ENCODE assay signal across 22 cellular contexts in genomic region chr12:109258607-109259544, GRCh38. TPM values are rescaled to one million over a fixed set of nuclear protein-coding genes. Genes with fewer than 3 reads are reported as not detected.
"Had no signal": no experiment of that assay in that cellular context is flagged by ENCODE, and none has a peak within 500 bp of the region (broad histone marks: within the 10 kb centered on the region; RNA-seq: fewer than 3 reads in every experiment).

No MANE protein-coding gene starts in this region.

- H3K4me3 ChIP-seq: cardiac muscle cell, esophagus muscularis mucosa, hepatocyte, skin epidermis, tibial nerve, uterus had no signal

- H3K27me3 ChIP-seq: cardiac muscle cell, esophagus muscularis mucosa, hepatocyte, tibial nerve, uterus had no signal

- H3K79me2 ChIP-seq: hepatocyte had no signal

- H3K36me3 ChIP-seq: uterus had no signal

- DNase-seq: activated CD4-positive, alpha-beta T cell treated with anti-CD3 and anti-CD28 coated beads for 48 hours; activated CD4-positive, CD25-positive, alpha-beta regulatory T cell; activated CD8-positive, alpha-beta T cell treated with anti-CD3 and anti-CD28 coated beads for 36 hours; activated naive CD4-positive, alpha-beta T cell treated with Interleukin-2 at 50 U/mL for 16 hours; activated naive CD8-positive, alpha-beta T cell treated with anti-CD3 and anti-CD28 coated beads, Interleukin-2, amount 10 ng/mL, durations not matched to agents 7 days and 5 days; activated T-cell treated with anti-CD3 and anti-CD28 coated beads, Interleukin-2, amount 50 U/mL, for 1 hour; amygdala; dermis blood vessel endothelial cell; effector memory CD4-positive, alpha-beta T cell; left cardiac atrium; stimulated activated naive CD8-positive, alpha-beta T cell treated with anti-CD3 and anti-CD28 coated beads, Interleukin-15, Interleukin-2, amounts not matched to agents 100 U/mL and 50 U/mL, for 24 hours; substantia nigra; uterus had no signal

- H3K27ac ChIP-seq: cardiac muscle cell, esophagus muscularis mucosa, hepatocyte, skin epidermis, tibial nerve, uterus had no signal

- H2AFZ ChIP-seq: hepatocyte had no signal

- H3K4me1 ChIP-seq: tibial nerve, uterus had no signal

- ATAC-seq: activated CD8-positive, alpha-beta T cell treated with anti-CD3 and anti-CD28 coated beads for 36 hours; left cardiac atrium; stimulated activated naive CD8-positive, alpha-beta T cell treated with anti-CD3 and anti-CD28 coated beads, Interleukin-15, Interleukin-2, amounts not matched to agents 100 U/mL and 50 U/mL, for 24 hours had no signal

- H3K4me2 ChIP-seq: hepatocyte had no signal

RNA-seq across cellular contexts. Expression of gene FOXN4, which starts 50.2 kb away (rescaled TPM):
- total RNA-seq: activated CD8-positive, alpha-beta T cell treated with anti-CD3 and anti-CD28 coated beads for 36 hours; activated naive CD8-positive, alpha-beta T cell treated with anti-CD3 and anti-CD28 coated beads, Interleukin-2, amount 10 ng/mL, durations not matched to agents 7 days and 5 days; activated T-helper 2 cell treated with anti-CD3 and anti-CD28 coated beads, Interferon-gamma antibody, Interleukin-2, Interleukin-4, amounts not matched to agents 10 μg/mL and 5 μg/mL and 100 μg/mL, durations not matched to agents 14 hours and 24 hours and 36 hours; dermis blood vessel endothelial cell; endothelial cell of umbilical vein; esophagus muscularis mucosa; hepatocyte; left cardiac atrium; lung microvascular endothelial cell; mesothelial cell of epicardium; tibial nerve; uterus had no signal
- polyA plus RNA-seq: endothelial cell of umbilical vein, hepatocyte had no signal
